Comparison of ENCODE assay signal across 23 cellular contexts in genomic region chr7:99050971-99051370, GRCh38.
DNase-seq lines count a peak whose midpoint lies in the region; ATAC-seq lines count a peak whose summit lies in the region.
"Had no signal": no experiment of that assay in that cellular context is flagged by ENCODE, and none has a peak within 500 bp of the region (broad histone marks: within the 10 kb centered on the region; RNA-seq: fewer than 3 reads in every experiment).

No MANE protein-coding gene starts in this region.

- H3K27me3 Mint-ChIP-seq in T-helper 17 cell, result no peaks in the 10 kb centered on the region
- H3K27me3 Mint-ChIP-seq in stimulated activated memory B cell treated with anti-CD40 and anti-IgM and Interleukin-4, amounts not matched to agents 10 μg/mL and 1 μg/mL and 100 μg/mL, for 72 hours, result no peaks in the 10 kb centered on the region
- H3K27me3 Mint-ChIP-seq: activated CD4-positive, alpha-beta memory T cell treated with anti-CD3 and anti-CD28 coated beads, Interleukin-2, amount 10 ng/mL, durations not matched to agents 7 days and 5 days had no signal

- H3K9me3 ChIP-seq in T-helper 17 cell (ENCODE audit: control insufficient read depth, low read length, poor library complexity, severe bottlenecking), result no peaks in the 10 kb centered on the region
- H3K9me3 ChIP-seq: Caco-2, colonic mucosa, lower lobe of right lung, Peyer's patch, prostate gland, SJCRH30 had no signal

- no peak for ATAC-seq in activated naive CD4-positive, alpha-beta T cell treated with anti-CD3 and anti-CD28 coated beads, Interleukin-2, amount 50 U/mL, for 72 hours
- no peak for ATAC-seq in T-helper 17 cell
- ATAC-seq in stimulated activated memory B cell treated with anti-CD40 and anti-IgM and Interleukin-4, amounts not matched to agents 10 μg/mL and 1 μg/mL and 100 μg/mL, for 72 hours, result no peak
- ATAC-seq: lower lobe of right lung had no signal

- DNase-seq in activated naive CD4-positive, alpha-beta T cell treated with anti-CD3 and anti-CD28 coated beads, Interleukin-2, amount 50 U/mL, for 72 hours (ENCODE audit: low spot score in 2 of 2), result no peak
- DNase-seq in activated naive CD4-positive, alpha-beta T cell treated with Interleukin-2 at 50 U/mL for 16 hours, result no peak
- DNase-seq in T-helper 17 cell (no peak), epithelial cell of prostate (ENCODE audit: low read depth, low spot score) (no peak), posterior vena cava (ENCODE audit: low spot score) (no peak), cerebellum (ENCODE audit: low spot score) (no peak), ecto neural progenitor cell (ENCODE audit: low spot score) (no peak)
- DNase-seq: ACHN; activated CD4-positive, alpha-beta memory T cell treated with anti-CD3 and anti-CD28 coated beads, Interleukin-2, amount 10 ng/mL, durations not matched to agents 7 days and 5 days; activated naive CD4-positive, alpha-beta T cell treated with anti-CD3 and anti-CD28 coated beads, Interleukin-2, amount 50 U/mL, for 16 hours; Caco-2; colonic mucosa; Karpas-422; lower lobe of right lung; NCI-H1694 treated with DMSO at 0.1 percent for 48 hours; NCI-H2171 treated with DMSO at 0.1 percent for 48 hours; NCI-H524; Peyer's patch; SJCRH30; substantia nigra had no signal

- intact Hi-C loops in posterior vena cava (cut with DNase I), result loop anchor here in 1 of 2 donors (5.0 kb wide), 1 partner anchor 96 kb away; no protein-coding TSS in a partner anchor

- peak overlapping the region; percentile 37 for H3K27ac ChIP-seq in epithelial cell of prostate
- H3K27ac ChIP-seq: colonic mucosa, lower lobe of right lung, Peyer's patch, prostate gland, SJCRH30 had no signal

- peaks cover 0 to 18% of the 10 kb centered on the region in 2 donors for H3K36me3 Mint-ChIP-seq in activated naive CD4-positive, alpha-beta T cell treated with anti-CD3 and anti-CD28 coated beads, Interleukin-2, amount 50 U/mL, for 72 hours
- H3K36me3 Mint-ChIP-seq in T-helper 17 cell (ENCODE audit: low read depth), result peaks cover 3% of the 10 kb centered on the region
- H3K36me3 Mint-ChIP-seq in stimulated activated memory B cell treated with anti-CD40 and anti-IgM and Interleukin-4, amounts not matched to agents 10 μg/mL and 1 μg/mL and 100 μg/mL, for 72 hours, result peaks cover 68% of the 10 kb centered on the region

- peak overlapping the region; percentile 14 to 22 for H3K27ac Mint-ChIP-seq in activated naive CD4-positive, alpha-beta T cell treated with anti-CD3 and anti-CD28 coated beads, Interleukin-2, amount 50 U/mL, for 72 hours
- H3K27ac Mint-ChIP-seq in T-helper 17 cell, result peak overlapping the region; percentile 54
- H3K27ac Mint-ChIP-seq in stimulated activated memory B cell treated with anti-CD40 and anti-IgM and Interleukin-4, amounts not matched to agents 10 μg/mL and 1 μg/mL and 100 μg/mL, for 72 hours, result peak overlapping the region; percentile 24
- H3K27ac Mint-ChIP-seq: activated CD4-positive, alpha-beta memory T cell treated with anti-CD3 and anti-CD28 coated beads, Interleukin-2, amount 10 ng/mL, durations not matched to agents 7 days and 5 days; neural progenitor cell had no signal

- H3K4me3 Mint-ChIP-seq in T-helper 17 cell, result no peak overlapping the region
- H3K4me3 Mint-ChIP-seq in stimulated activated memory B cell treated with anti-CD40 and anti-IgM and Interleukin-4, amounts not matched to agents 10 μg/mL and 1 μg/mL and 100 μg/mL, for 72 hours, result no peak overlapping the region
- H3K4me3 Mint-ChIP-seq: activated CD4-positive, alpha-beta memory T cell treated with anti-CD3 and anti-CD28 coated beads, Interleukin-2, amount 10 ng/mL, durations not matched to agents 7 days and 5 days; neural progenitor cell had no signal

- H3K9me3 Mint-ChIP-seq in activated naive CD4-positive, alpha-beta T cell treated with anti-CD3 and anti-CD28 coated beads, Interleukin-2, amount 50 U/mL, for 72 hours, result no peaks in the 10 kb centered on the region
- no peaks in the 10 kb centered on the region for H3K9me3 Mint-ChIP-seq in stimulated activated memory B cell treated with anti-CD40 and anti-IgM and Interleukin-4, amounts not matched to agents 10 μg/mL and 1 μg/mL and 100 μg/mL, for 72 hours
- H3K9me3 Mint-ChIP-seq: activated CD4-positive, alpha-beta memory T cell treated with anti-CD3 and anti-CD28 coated beads, Interleukin-2, amount 10 ng/mL, durations not matched to agents 7 days and 5 days; neural progenitor cell had no signal

- H3K4me1 Mint-ChIP-seq in T-helper 17 cell, result peaks cover 3% of the 10 kb centered on the region
- no peaks in the 10 kb centered on the region for H3K4me1 Mint-ChIP-seq in stimulated activated memory B cell treated with anti-CD40 and anti-IgM and Interleukin-4, amounts not matched to agents 10 μg/mL and 1 μg/mL and 100 μg/mL, for 72 hours
- H3K4me1 Mint-ChIP-seq: activated CD4-positive, alpha-beta memory T cell treated with anti-CD3 and anti-CD28 coated beads, Interleukin-2, amount 10 ng/mL, durations not matched to agents 7 days and 5 days; neural progenitor cell had no signal
